Comparison of ENCODE assay signal across 8 cellular contexts in genomic region chr5:35803221-35803651, GRCh38. TPM values are rescaled to one million over a fixed set of nuclear protein-coding genes. Genes with fewer than 3 reads are reported as not detected.
DNase-seq lines count a peak whose midpoint lies in the region; ATAC-seq lines count a peak whose summit lies in the region.

No MANE protein-coding gene starts in this region.

- no peaks in the 10 kb centered on the region for H3K36me3 ChIP-seq in mesodermal cell (ENCODE audit: control insufficient read depth, insufficient read depth, low read length)

- H3K4me1 ChIP-seq in mesodermal cell (ENCODE audit: control insufficient read depth, insufficient read depth, low read length, poor library complexity, severe bottlenecking), result peaks cover 4% of the 10 kb centered on the region

- H3K4me3 ChIP-seq in mesodermal cell (ENCODE audit: extremely low read depth, insufficient read depth, low read length, poor library complexity, severe bottlenecking), result no peak overlapping the region

- peak overlapping the region; percentile 63 for H3K27ac ChIP-seq in mesodermal cell (ENCODE audit: low read depth, low read length, severe bottlenecking)

- DNase-seq in NCI-H1436 (lab: John Stamatoyannopoulos, UW), result peak; percentile 39
- DNase-seq in NCI-H1436 treated with DMSO at 0.1 percent for 48 hours (lab: John Stamatoyannopoulos, UW), result no peak
- DNase-seq in NCI-H748 treated with DMSO at 0.1 percent for 48 hours (lab: John Stamatoyannopoulos, UW), result peak; percentile 89
- DNase-seq in dedifferentiated amniotic fluid mesenchymal stem cell (ENCODE audit: extremely low spot score), result peak; percentile 25
- no peak for DNase-seq in stimulated activated CD4-positive, alpha-beta T cell treated with anti-CD3 and anti-CD28 coated beads, Interleukin-4, amount 100 ng/mL, for 24 hours

- WGBS in mesodermal cell (ENCODE audit: insufficient coverage in 2 of 2), 2 experiments, result 17 to 21% methylated on average over 2 of the region's 3 CpGs

- H3K9me3 ChIP-seq in mesodermal cell (ENCODE audit: control insufficient read depth, low read length), result no peaks in the 10 kb centered on the region

- no peak for ATAC-seq in HG03135 (IDR thresholded peaks at IDR 0.05; ENCODE audit: unreplicated experiment)
- ATAC-seq in HG03457 (IDR thresholded peaks at IDR 0.05; ENCODE audit: unreplicated experiment), result no peak

RNA-seq across cellular contexts. Expression of gene IL7R, which starts 53.5 kb away (rescaled TPM):
- 4.3 TPM for polyA plus RNA-seq in mesodermal cell (2013, experiment 1 of 2)
- 3.9 TPM for polyA plus RNA-seq in mesodermal cell (2013, experiment 2 of 2)

Comparison
In these comparisons a context has a peak if more than half of its experiments do, and no peak if none do; other contexts are left out.
1. DNase-seq: peak in NCI-H1436 (single experiment), NCI-H748 treated with DMSO at 0.1 percent for 48 hours (single experiment) and dedifferentiated amniotic fluid mesenchymal stem cell (single experiment); none in NCI-H1436 treated with DMSO at 0.1 percent for 48 hours (single experiment) and stimulated activated CD4-positive, alpha-beta T cell treated with anti-CD3 and anti-CD28 coated beads, Interleukin-4, amount 100 ng/mL, for 24 hours (single experiment).